27 cellular contexts compared by ENCODE assay signal in genomic region chr13:82002693-82003092, GRCh38.
"Had no signal": no experiment of that assay in that cellular context is flagged by ENCODE, and none has a peak within 500 bp of the region (broad histone marks: within the 10 kb centered on the region; RNA-seq: fewer than 3 reads in every experiment).

No MANE protein-coding gene starts in this region.

- H3K4me3 Mint-ChIP-seq: effector memory CD8-positive, alpha-beta T cell; naive thymus-derived CD4-positive, alpha-beta T cell; nephron; neural progenitor cell; stimulated activated memory B cell treated with anti-CD40 and anti-IgM and Interleukin-4, amounts not matched to agents 10 μg/mL and 1 μg/mL and 100 μg/mL, for 72 hours; type B pancreatic cell had no signal

- H3K27me3 ChIP-seq: gastrocnemius medialis, heart left ventricle, left lung, neural progenitor cell, spleen, testis, tibial artery had no signal

- H3K36me3 ChIP-seq: gastrocnemius medialis, heart left ventricle, left lung, neural progenitor cell, spleen, tibial artery had no signal

- DNase-seq: effector memory CD8-positive, alpha-beta T cell; foreskin fibroblast; gastrocnemius medialis; heart left ventricle; hippocampal formation; left cardiac atrium; left lung; mesenchymal stem cell; midbrain; naive thymus-derived CD4-positive, alpha-beta T cell; right cardiac atrium; spleen; stimulated activated CD4-positive, alpha-beta T cell treated with anti-CD3 and anti-CD28 coated beads, Interleukin-4, amount 100 ng/mL, for 4 hours; stimulated activated naive CD8-positive, alpha-beta T cell treated with anti-CD3 and anti-CD28 coated beads, Interleukin-15, Interleukin-2, amounts not matched to agents 100 U/mL and 50 U/mL, for 24 hours; substantia nigra; testis; tibial artery had no signal

- H3K27ac ChIP-seq: coronary artery, epithelial cell of prostate, gastrocnemius medialis, heart left ventricle, left lung, neural progenitor cell, parathyroid adenoma, skin epidermis, spleen, testis, tibial artery had no signal

- ATAC-seq: effector memory CD8-positive, alpha-beta T cell; esophagus mucosa; gastrocnemius medialis; heart left ventricle; left cardiac atrium; left lung; naive thymus-derived CD4-positive, alpha-beta T cell; right cardiac atrium; stimulated activated memory B cell treated with anti-CD40 and anti-IgM and Interleukin-4, amounts not matched to agents 10 μg/mL and 1 μg/mL and 100 μg/mL, for 72 hours; stimulated activated naive CD8-positive, alpha-beta T cell treated with anti-CD3 and anti-CD28 coated beads, Interleukin-15, Interleukin-2, amounts not matched to agents 100 U/mL and 50 U/mL, for 24 hours had no signal

- H3K36me3 Mint-ChIP-seq: naive thymus-derived CD4-positive, alpha-beta T cell; neural progenitor cell; stimulated activated memory B cell treated with anti-CD40 and anti-IgM and Interleukin-4, amounts not matched to agents 10 μg/mL and 1 μg/mL and 100 μg/mL, for 72 hours; type B pancreatic cell had no signal

- H3K4me1 ChIP-seq: gastrocnemius medialis, heart left ventricle, left lung, neural progenitor cell, parathyroid adenoma, spleen, testis, tibial artery had no signal

- H3K27me3 Mint-ChIP-seq: effector memory CD8-positive, alpha-beta T cell; naive thymus-derived CD4-positive, alpha-beta T cell; progenitor cell of endocrine pancreas; stimulated activated memory B cell treated with anti-CD40 and anti-IgM and Interleukin-4, amounts not matched to agents 10 μg/mL and 1 μg/mL and 100 μg/mL, for 72 hours; type B pancreatic cell had no signal

- H3K4me3 ChIP-seq: coronary artery, gastrocnemius medialis, heart left ventricle, left lung, neural progenitor cell, skin epidermis, spleen, testis, tibial artery had no signal

- H3K27ac Mint-ChIP-seq: effector memory CD8-positive, alpha-beta T cell; naive thymus-derived CD4-positive, alpha-beta T cell; nephron; neural progenitor cell; progenitor cell of endocrine pancreas; stimulated activated memory B cell treated with anti-CD40 and anti-IgM and Interleukin-4, amounts not matched to agents 10 μg/mL and 1 μg/mL and 100 μg/mL, for 72 hours; type B pancreatic cell had no signal

- H3K9me3 ChIP-seq: gastrocnemius medialis, heart left ventricle, testis, tibial artery had no signal

- H3K9me3 Mint-ChIP-seq: effector memory CD8-positive, alpha-beta T cell; nephron; neural progenitor cell; stimulated activated memory B cell treated with anti-CD40 and anti-IgM and Interleukin-4, amounts not matched to agents 10 μg/mL and 1 μg/mL and 100 μg/mL, for 72 hours; type B pancreatic cell had no signal

- H3K4me1 Mint-ChIP-seq: naive thymus-derived CD4-positive, alpha-beta T cell; nephron; neural progenitor cell; stimulated activated memory B cell treated with anti-CD40 and anti-IgM and Interleukin-4, amounts not matched to agents 10 μg/mL and 1 μg/mL and 100 μg/mL, for 72 hours had no signal
